7 cellular contexts compared by ENCODE assay signal in genomic region chr2:187510419-187511355, GRCh38. TPM values are rescaled to one million over a fixed set of nuclear protein-coding genes. Genes with fewer than 3 reads are reported as not detected.
DNase-seq lines count a peak whose midpoint lies in the region; ATAC-seq and TF ChIP-seq lines count a peak whose summit lies in the region.
"Not testable (repeated sequence)": the region's sequence is repeated elsewhere in the genome, so short reads cannot be mapped to it uniquely, and the experiment has no call there.

No MANE protein-coding gene starts in this region.

- H3K27ac ChIP-seq in HUES48 (ENCODE audit: low read depth, low read length) (peak overlapping the region; percentile 80), Panc1 (ENCODE audit: low read length) (peak overlapping the region; percentile 10; the same call in 1 of the 2 replicates), hepatocyte (peak overlapping the region; percentile 36)
- H3K27ac ChIP-seq in spleen: not testable (repeated sequence)

- H3K4me2 ChIP-seq in hepatocyte: peak overlapping the region; percentile 31

- not testable (repeated sequence) for TF ChIP-seq POLR2A in spleen (IDR thresholded peaks at IDR 0.05)

- H3K4me1 Mint-ChIP-seq in dendritic cell treated with granulocyte-macrophage colony-stimulating factor and Interleukin-4, amounts not matched to agents 40 ng/mL and 50 ng/mL, for 4 days (ENCODE audit: low read depth): peaks cover 21% of the 10 kb centered on the region
- H3K4me1 Mint-ChIP-seq in nephron progenitor cell: peaks cover 40% of the 10 kb centered on the region

- BruUV-seq in Panc1 (replicated peaks; lab: Mats Ljungman, UMichigan): not testable (repeated sequence)

- H2AFZ ChIP-seq in hepatocyte: not testable (repeated sequence)

- intact Hi-C loops in Panc1 (cut with micrococcal nuclease; ENCODE audit: unreplicated experiment); dendritic cell treated with granulocyte-macrophage colony-stimulating factor and Interleukin-4, amounts not matched to agents 40 ng/mL and 50 ng/mL, for 4 days (cut with micrococcal nuclease); spleen (cut with DNase I; ENCODE audit: low total_unique reads): not testable (repeated sequence)

- not testable (repeated sequence) for H3K9ac ChIP-seq in HUES48 (ENCODE audit: low read depth, low read length)

- 72% methylated on average over 18 of the region's 18 CpGs for WGBS in hepatocyte (ENCODE audit: low lambda C conversion rate, missing lambda C conversion rate)
- 74 to 87% (median 77%) methylated on average over 14 to 18 of the region's 18 CpGs for WGBS in spleen, 5 donors

- not testable (repeated sequence) for H3K9me3 Mint-ChIP-seq in dendritic cell treated with granulocyte-macrophage colony-stimulating factor and Interleukin-4, amounts not matched to agents 40 ng/mL and 50 ng/mL, for 4 days
- peaks cover 22% of the 10 kb centered on the region for H3K9me3 Mint-ChIP-seq in nephron progenitor cell

- in situ Hi-C loops in Panc1 (cut with HindIII; ENCODE audit: low pct_unique_long_range_greater_than_20kb, low sequenced_read_pairs): not testable (repeated sequence)

- H3K36me3 ChIP-seq in HUES48 (ENCODE audit: control insufficient read depth, insufficient read depth, low read length); Panc1 (ENCODE audit: control insufficient read depth, insufficient read depth, low read length); hepatocyte (replicated peaks; ENCODE audit: insufficient read depth, low read depth); spleen: not testable (repeated sequence)

- H3K27ac Mint-ChIP-seq in dendritic cell treated with granulocyte-macrophage colony-stimulating factor and Interleukin-4, amounts not matched to agents 40 ng/mL and 50 ng/mL, for 4 days: peak overlapping the region; percentile 45
- peak overlapping the region; percentile 93 for H3K27ac Mint-ChIP-seq in nephron progenitor cell

- H3K36me3 Mint-ChIP-seq in dendritic cell treated with granulocyte-macrophage colony-stimulating factor and Interleukin-4, amounts not matched to agents 40 ng/mL and 50 ng/mL, for 4 days (ENCODE audit: low read depth); nephron progenitor cell (ENCODE audit: low read depth): not testable (repeated sequence)

- H3K4me3 ChIP-seq in HUES48 (ENCODE audit: low read depth, low read length): peak overlapping the region; percentile 27; the same call in 1 of the 2 replicates
- H3K4me3 ChIP-seq in Panc1 (ENCODE audit: low read depth in 2 of 2, low read length in 2 of 2); hepatocyte; spleen: not testable (repeated sequence)

- H3K9me2 ChIP-seq in hepatocyte (replicated peaks; ENCODE audit: insufficient read depth): not testable (repeated sequence)

- H3K9me3 ChIP-seq in HUES48 (ENCODE audit: control insufficient read depth, insufficient read depth, low read length); Panc1 (ENCODE audit: control insufficient read depth, insufficient read depth, low read depth, low read length); hepatocyte (ENCODE audit: low read depth): not testable (repeated sequence)
- peaks cover 0 to 21% (median 5%) of the 10 kb centered on the region in 8 donors for H3K9me3 ChIP-seq in spleen

- H3K79me2 ChIP-seq in hepatocyte: not testable (repeated sequence)

- CTCF ChIA-PET in Panc1 (lab: Charles Lee): not testable (repeated sequence)

- POLR2A ChIA-PET in Panc1 (lab: Charles Lee): not testable (repeated sequence)

- TF ChIP-seq CTCF in Panc1 (IDR thresholded peaks at IDR 0.05); hepatocyte (IDR thresholded peaks at IDR 0.05; ENCODE audit: poor library complexity); nephron progenitor cell (IDR thresholded peaks at IDR 0.05); spleen (IDR thresholded peaks at IDR 0.05 in 8 of 11, conservative IDR thresholded peaks at IDR 0.05 in 3 of 11): not testable (repeated sequence)

- H3K4me3 Mint-ChIP-seq in dendritic cell treated with granulocyte-macrophage colony-stimulating factor and Interleukin-4, amounts not matched to agents 40 ng/mL and 50 ng/mL, for 4 days: not testable (repeated sequence)
- peak overlapping the region; percentile 31 for H3K4me3 Mint-ChIP-seq in nephron progenitor cell

- H3K27me3 Mint-ChIP-seq in dendritic cell treated with granulocyte-macrophage colony-stimulating factor and Interleukin-4, amounts not matched to agents 40 ng/mL and 50 ng/mL, for 4 days; nephron progenitor cell (ENCODE audit: low read depth, poor library complexity): not testable (repeated sequence)

- not testable (repeated sequence) for ATAC-seq in Panc1

- not testable (repeated sequence) for H3K27me3 ChIP-seq in HUES48 (ENCODE audit: control insufficient read depth, insufficient read depth, low read length); Panc1 (ENCODE audit: control insufficient read depth, insufficient read depth, low read length); hepatocyte; spleen (replicated peaks in 1 of 7)

- not testable (repeated sequence) for H4K20me1 ChIP-seq in hepatocyte (ENCODE audit: insufficient read depth, poor library complexity, severe bottlenecking)

- not testable (repeated sequence) for DNase-seq in Panc1 (ENCODE audit: low read depth, low spot score); hepatocyte (ENCODE audit: low spot score)
- DNase-seq in islet precursor cell (peak; percentile 68), nephron progenitor cell (peak; percentile 16), spleen (peak; percentile 64)

- H3K4me1 ChIP-seq in HUES48 (ENCODE audit: control insufficient read depth, insufficient read depth, low read length): peaks cover 27% of the 10 kb centered on the region
- H3K4me1 ChIP-seq in Panc1 (ENCODE audit: control insufficient read depth, insufficient read depth, low read length); hepatocyte (ENCODE audit: insufficient read depth); spleen: not testable (repeated sequence)

RNA-seq across cellular contexts. Expression of gene TFPI, which starts 43.5 kb away (rescaled TPM):
- total RNA-seq in Panc1 (2021; ENCODE audit: unreplicated experiment) (129 TPM), hepatocyte (104 and 122 TPM in 2 replicates), spleen (100 to 1,000 TPM in 1 of 7 donors, 10 to 100 TPM in 6; 38.0 to 117 (median 57.4) TPM)
- polyA plus RNA-seq in Panc1 (2012; ENCODE audit: insufficient read length): 51.3 TPM
- polyA plus RNA-seq in hepatocyte (79.7 and 79.9 TPM in 2 replicates), spleen (10 to 100 TPM in 2 of 3 donors, 1 to 10 TPM in 1; 7.4 to 18.4 (median 12.0) TPM)
